17 cellular contexts compared by ENCODE assay signal in genomic region chr13:73449258-73449657, GRCh38.
DNase-seq lines count a peak whose midpoint lies in the region; ATAC-seq and TF ChIP-seq lines count a peak whose summit lies in the region.
"Had no signal": no experiment of that assay in that cellular context is flagged by ENCODE, and none has a peak within 500 bp of the region (broad histone marks: within the 10 kb centered on the region; RNA-seq: fewer than 3 reads in every experiment).

No MANE protein-coding gene starts in this region.

- DNase-seq in HPDE6-E6E7 (ENCODE audit: extremely low spot score) = peak; percentile 63
- peak; percentile 44 for DNase-seq in RWPE1 (ENCODE audit: low spot score)
- no peak for DNase-seq in type B pancreatic cell (ENCODE audit: extremely low spot score, unreplicated experiment)
- DNase-seq in SW 1271 (lab: John Stamatoyannopoulos, UW) = no peak
- DNase-seq in cerebellar nuclear complex (lab: John Stamatoyannopoulos, UW) = no peak
- DNase-seq in NCI-H774 (lab: John Stamatoyannopoulos, UW) = no peak
- DNase-seq: CD4-positive, alpha-beta memory T cell; GM23248; NCI-H1048; NCI-H1436 treated with DMSO at 0.1 percent for 48 hours; NCI-H2029 treated with DMSO at 0.1 percent for 48 hours; NCI-H510A treated with DMSO at 0.1 percent for 48 hours; Peyer's patch; SHP77 treated with DMSO at 0.1 percent for 48 hours had no signal

- CTCF ChIA-PET in RWPE1 (lab: Yijun Ruan, JAX) = no interaction called here

- no peaks in the 10 kb centered on the region for H3K27me3 Mint-ChIP-seq in type B pancreatic cell
- H3K27me3 Mint-ChIP-seq: CD4-positive, alpha-beta memory T cell had no signal

- POLR2A ChIA-PET in RWPE1 (lab: Yijun Ruan, JAX; ENCODE audit: low non-redundant PET) = no interaction called here

- peaks cover 16% of the 10 kb centered on the region for H3K4me1 Mint-ChIP-seq in type B pancreatic cell (ENCODE audit: unreplicated experiment)
- H3K4me1 Mint-ChIP-seq: CD4-positive, alpha-beta memory T cell had no signal

- H3K9me3 Mint-ChIP-seq in type B pancreatic cell = peaks cover 13% of the 10 kb centered on the region

- peak overlapping the region; percentile 44 for H3K27ac Mint-ChIP-seq in type B pancreatic cell
- H3K27ac Mint-ChIP-seq: CD4-positive, alpha-beta memory T cell had no signal

- H3K4me3 Mint-ChIP-seq in type B pancreatic cell = no peak overlapping the region
- H3K4me3 Mint-ChIP-seq: CD4-positive, alpha-beta memory T cell had no signal

- TF ChIP-seq CTCF in RWPE1 (conservative IDR thresholded peaks at IDR 0.05; ENCODE audit: low read depth) (no peak), type B pancreatic cell (conservative IDR thresholded peaks at IDR 0.05) (no peak)

- H3K36me3 Mint-ChIP-seq in type B pancreatic cell = peaks cover 5% of the 10 kb centered on the region
- H3K36me3 Mint-ChIP-seq: CD4-positive, alpha-beta memory T cell had no signal

- no peak overlapping the region for H3K27ac ChIP-seq in RWPE1
- H3K27ac ChIP-seq: GM23248, KMS-11, Peyer's patch had no signal

- ATAC-seq in esophagus mucosa = peak; percentile 86
- ATAC-seq: HCT116 had no signal

Comparison
In these comparisons a context has a peak if more than half of its experiments do, and no peak if none do; other contexts are left out.
1. DNase-seq: peak in HPDE6-E6E7 (single experiment) and RWPE1 (single experiment); none in type B pancreatic cell (single experiment), SW 1271 (0 of 2), cerebellar nuclear complex (0 of 2) and NCI-H774 (single experiment).